19 cellular contexts compared by ENCODE assay signal in genomic region chr20:52965380-52965779, GRCh38.
"Had no signal": no experiment of that assay in that cellular context is flagged by ENCODE, and none has a peak within 500 bp of the region (broad histone marks: within the 10 kb centered on the region; RNA-seq: fewer than 3 reads in every experiment).

No MANE protein-coding gene starts in this region.

- H3K27ac ChIP-seq: hepatocyte, left ventricle myocardium inferior, transverse colon, vagina had no signal

- H3K79me2 ChIP-seq: hepatocyte had no signal

- DNase-seq: activated B cell treated with CpG ODN at 0.5 μM for 24 hours; activated CD4-positive, alpha-beta T cell treated with anti-CD3 and anti-CD28 coated beads for 48 hours; activated CD8-positive, alpha-beta T cell treated with anti-CD3 and anti-CD28 coated beads for 36 hours; activated effector memory CD4-positive, alpha-beta T cell treated with Interleukin-2 at 50 U/mL for 16 hours; activated T-cell treated with anti-CD3 and anti-CD28 coated beads, Interleukin-2, amount 50 U/mL, for 4 hours; islet precursor cell; left ventricle myocardium inferior; mesenchymal stem cell; naive thymus-derived CD8-positive, alpha-beta T cell; posterior cingulate gyrus; stimulated activated CD4-positive, alpha-beta T cell treated with anti-CD3 and anti-CD28 coated beads, Interleukin-4, amount 100 ng/mL, for 4 hours; stimulated activated CD8-positive, alpha-beta memory T cell treated with anti-CD3 and anti-CD28 coated beads, Interleukin-4, amount 100 ng/mL, for 48 hours; stimulated activated naive CD4-positive, alpha-beta T cell treated with Interleukin-2 at 50 U/mL for 16 hours; substantia nigra; transverse colon had no signal

- H3K27me3 ChIP-seq: hepatocyte, vagina had no signal

- H3K4me1 ChIP-seq: left ventricle myocardium inferior, transverse colon, vagina had no signal

- H3K27me3 Mint-ChIP-seq: activated naive CD4-positive, alpha-beta T cell treated with anti-CD3 and anti-CD28 coated beads, Interleukin-2, amount 50 U/mL, for 24 hours had no signal

- H3K36me3 Mint-ChIP-seq: naive thymus-derived CD8-positive, alpha-beta T cell had no signal

- H3K27ac Mint-ChIP-seq: activated B cell treated with CpG ODN at 0.5 μM for 24 hours; activated CD8-positive, alpha-beta T cell treated with anti-CD3 and anti-CD28 coated beads for 36 hours; activated naive CD4-positive, alpha-beta T cell treated with anti-CD3 and anti-CD28 coated beads, Interleukin-2, amount 50 U/mL, for 24 hours had no signal

- H2AFZ ChIP-seq: hepatocyte had no signal

- H3K9me3 Mint-ChIP-seq: activated B cell treated with CpG ODN at 0.5 μM for 24 hours; activated CD8-positive, alpha-beta T cell treated with anti-CD3 and anti-CD28 coated beads for 36 hours; activated naive CD4-positive, alpha-beta T cell treated with anti-CD3 and anti-CD28 coated beads, Interleukin-2, amount 50 U/mL, for 24 hours; activated T-cell treated with anti-CD3 and anti-CD28 coated beads, Interleukin-2, amount 50 U/mL, for 4 hours had no signal

- H3K36me3 ChIP-seq: left ventricle myocardium inferior, transverse colon, vagina had no signal

- H3K4me3 Mint-ChIP-seq: activated B cell treated with CpG ODN at 0.5 μM for 24 hours; activated CD8-positive, alpha-beta T cell treated with anti-CD3 and anti-CD28 coated beads for 36 hours; activated naive CD4-positive, alpha-beta T cell treated with anti-CD3 and anti-CD28 coated beads, Interleukin-2, amount 50 U/mL, for 24 hours; activated T-cell treated with anti-CD3 and anti-CD28 coated beads, Interleukin-2, amount 50 U/mL, for 4 hours; naive thymus-derived CD8-positive, alpha-beta T cell had no signal

- H3K9me3 ChIP-seq: left ventricle myocardium inferior, transverse colon, vagina had no signal

- H3K4me3 ChIP-seq: hepatocyte, left ventricle myocardium inferior, smooth muscle cell, transverse colon, vagina had no signal

- H3K4me2 ChIP-seq: hepatocyte, smooth muscle cell had no signal
